In the genomic region with DNA sequence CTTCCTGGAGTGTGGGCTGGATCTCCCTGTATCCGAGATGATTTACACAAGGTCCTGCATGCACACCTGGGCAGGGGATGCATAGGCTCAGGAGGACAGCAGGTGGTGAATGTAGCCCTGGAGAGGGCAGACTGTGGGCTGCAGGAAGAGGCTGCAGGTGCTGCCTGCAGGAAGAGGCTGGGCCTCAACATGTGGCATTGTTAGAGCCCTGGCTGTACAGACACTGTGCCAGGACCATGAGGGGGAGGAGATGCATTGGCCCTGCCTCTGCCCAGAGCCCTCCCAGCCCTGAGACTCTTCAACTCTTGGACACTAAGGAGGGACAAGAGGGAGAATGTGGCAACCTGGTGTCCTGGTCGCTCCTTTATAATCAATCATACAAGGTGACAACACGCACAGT, we compare ENCODE assay signal across 12 cellular contexts.
DNase-seq lines count a peak whose midpoint lies in the region; TF ChIP-seq lines count a peak whose summit lies in the region.
"Had no signal": no experiment of that assay in that cellular context is flagged by ENCODE, and none has a peak within 500 bp of the region (broad histone marks: within the 10 kb centered on the region; RNA-seq: fewer than 3 reads in every experiment).

No MANE protein-coding gene starts in this region.

- H3K4me1 ChIP-seq in KMS-11 (ENCODE audit: low read depth, poor library complexity, severe bottlenecking): peaks cover 10% of the 10 kb centered on the region

- H3K27ac ChIP-seq in KMS-11: peak overlapping the region; percentile 26; the same call in 1 of the 2 replicates
- H3K27ac ChIP-seq: thoracic aorta had no signal

- H3K9me3 Mint-ChIP-seq in nephron (no peaks in the 10 kb centered on the region), glutamatergic neuron (ENCODE audit: unreplicated experiment) (peaks cover 5% of the 10 kb centered on the region)

- H3K4me3 Mint-ChIP-seq in nephron (no peak overlapping the region), glutamatergic neuron (ENCODE audit: unreplicated experiment) (no peak overlapping the region)

- DNase-seq in NCI-H1436 (lab: John Stamatoyannopoulos, UW): peak; percentile 0
- no peak for DNase-seq in NCI-H1436 treated with DMSO at 0.1 percent for 48 hours (lab: John Stamatoyannopoulos, UW)
- DNase-seq in SHP77 treated with DMSO at 0.1 percent for 48 hours (lab: John Stamatoyannopoulos, UW): peak; percentile 87
- DNase-seq in glutamatergic neuron: no peak
- DNase-seq in activated effector memory CD4-positive, alpha-beta T cell treated with Interleukin-2 at 50 U/mL for 16 hours: no peak
- DNase-seq in ureter (ENCODE audit: low spot score): no peak
- DNase-seq: mesenchymal stem cell, NCI-H2227 treated with DMSO at 0.1 percent for 48 hours, T1000 had no signal

- no peaks in the 10 kb centered on the region for H3K79me2 ChIP-seq in KMS-11 (ENCODE audit: insufficient read depth, low read depth)

- H3K4me2 ChIP-seq in KMS-11: peak overlapping the region; percentile 21; the same call in 1 of the 2 replicates

- H3K36me3 Mint-ChIP-seq in nephron (ENCODE audit: low read depth) (no peaks in the 10 kb centered on the region), glutamatergic neuron (ENCODE audit: unreplicated experiment) (no peaks in the 10 kb centered on the region)

- H3K9ac ChIP-seq in KMS-11: no peak overlapping the region

- H2AFZ ChIP-seq in KMS-11 (ENCODE audit: low read depth): peak overlapping the region; percentile 47; the same call in 1 of the 2 replicates

- H3K4me3 ChIP-seq in KMS-11 (IDR thresholded peaks at IDR 0.05; ENCODE audit: insufficient read depth, low read depth, low read length): no peak overlapping the region
- H3K4me3 ChIP-seq: thoracic aorta had no signal

- H4K20me1 ChIP-seq in KMS-11 (ENCODE audit: insufficient read depth): no peaks in the 10 kb centered on the region

- no peaks in the 10 kb centered on the region for H3K36me3 ChIP-seq in KMS-11 (ENCODE audit: insufficient read depth)
- H3K36me3 ChIP-seq: thoracic aorta had no signal

- peaks cover 3% of the 10 kb centered on the region for H3K27me3 Mint-ChIP-seq in nephron (ENCODE audit: low read depth)
- no peaks in the 10 kb centered on the region for H3K27me3 Mint-ChIP-seq in glutamatergic neuron (ENCODE audit: unreplicated experiment)

- peak overlapping the region; percentile 5 to 33 (median 24) for H3K27ac Mint-ChIP-seq in nephron
- no peak overlapping the region for H3K27ac Mint-ChIP-seq in glutamatergic neuron (ENCODE audit: unreplicated experiment)

- H3K4me1 Mint-ChIP-seq in nephron (peaks cover 44% of the 10 kb centered on the region), glutamatergic neuron (ENCODE audit: low read depth, unreplicated experiment) (no peaks in the 10 kb centered on the region)

- no peaks in the 10 kb centered on the region for H3K27me3 ChIP-seq in KMS-11 (ENCODE audit: insufficient read depth, low read depth)

- TF ChIP-seq CTCF in KMS-11 (conservative IDR thresholded peaks at IDR 0.05; ENCODE audit: low read depth, low read length) (no peak), nephron (IDR thresholded peaks at IDR 0.05; ENCODE audit: unreplicated experiment in 3 of 3) (no peak), glutamatergic neuron (IDR thresholded peaks at IDR 0.05; ENCODE audit: partially characterized antibody, unreplicated experiment) (no peak)

Comparison
In these comparisons a context has a peak if more than half of its experiments do, and no peak if none do; other contexts are left out.
1. DNase-seq: peak in NCI-H1436 (single experiment) and SHP77 treated with DMSO at 0.1 percent for 48 hours (single experiment); none in NCI-H1436 treated with DMSO at 0.1 percent for 48 hours (single experiment), glutamatergic neuron (single experiment), activated effector memory CD4-positive, alpha-beta T cell treated with Interleukin-2 at 50 U/mL for 16 hours (single experiment) and ureter (single experiment).